In the genomic region with DNA sequence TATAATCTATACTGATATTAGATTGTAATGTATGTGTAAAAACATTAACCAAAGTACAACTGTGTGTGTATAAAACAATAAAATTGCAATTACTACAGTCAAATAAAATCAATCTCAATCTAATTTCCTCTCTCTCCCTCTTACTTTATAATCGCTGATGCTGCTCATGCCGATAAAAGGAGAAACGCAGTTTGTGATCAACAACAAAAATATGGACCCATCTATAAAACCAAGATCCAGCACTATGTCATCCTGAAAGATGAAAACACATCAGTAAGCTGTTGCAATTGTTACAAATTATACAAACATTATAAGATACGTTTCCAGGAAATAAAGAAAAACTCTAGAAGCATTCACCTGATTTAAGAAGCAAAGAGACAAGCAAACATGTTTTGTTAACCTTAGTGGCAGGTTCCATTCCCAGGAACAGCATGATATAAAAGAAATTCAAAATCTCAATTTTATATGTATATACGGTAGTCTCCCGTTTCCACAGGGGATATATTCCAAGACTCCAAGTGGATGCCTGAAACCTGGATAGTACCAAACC, we compare ENCODE assay signal across 16 cellular contexts. TPM values are rescaled to one million over a fixed set of nuclear protein-coding genes. Genes with fewer than 3 reads are reported as not detected.
"Had no signal": no experiment of that assay in that cellular context is flagged by ENCODE, and none has a peak within 500 bp of the region (broad histone marks: within the 10 kb centered on the region; RNA-seq: fewer than 3 reads in every experiment).

No MANE protein-coding gene starts in this region.

- H3K4me1 Mint-ChIP-seq: activated naive CD4-positive, alpha-beta T cell treated with anti-CD3 and anti-CD28 coated beads, Interleukin-2, amount 10 ng/mL, durations not matched to agents 7 days and 5 days; nephron had no signal

- H3K9me3 Mint-ChIP-seq: activated B cell treated with CpG ODN at 0.5 μM for 24 hours; activated naive CD4-positive, alpha-beta T cell treated with anti-CD3 and anti-CD28 coated beads, Interleukin-2, amount 10 ng/mL, durations not matched to agents 7 days and 5 days; activated T-helper 2 cell treated with anti-CD3 and anti-CD28 coated beads, Interferon-gamma antibody, Interleukin-2, Interleukin-4, amounts not matched to agents 10 μg/mL and 5 μg/mL and 100 μg/mL, durations not matched to agents 14 hours and 24 hours and 36 hours had no signal

- H3K27ac ChIP-seq: dorsolateral prefrontal cortex, esophagus squamous epithelium, ovary, thyroid gland had no signal

- H3K36me3 ChIP-seq: esophagus squamous epithelium, ovary, stomach, thyroid gland had no signal

- DNase-seq: activated B cell treated with CpG ODN at 0.5 μM for 24 hours; activated CD4-positive, alpha-beta T cell treated with anti-CD3 and anti-CD28 coated beads, Interleukin-2, amount 50 U/mL, for 1 hour; activated naive CD4-positive, alpha-beta T cell treated with anti-CD3 and anti-CD28 coated beads, Interleukin-2, amount 10 ng/mL, durations not matched to agents 7 days and 5 days; cerebellar nuclear complex; dorsolateral prefrontal cortex; esophagus squamous epithelium; heart right ventricle; ovary; stimulated activated CD4-positive, alpha-beta T cell treated with anti-CD3 and anti-CD28 coated beads, Interleukin-15, amount 100 ng/mL, for 24 hours; stimulated activated CD4-positive, alpha-beta T cell treated with anti-CD3 and anti-CD28 coated beads, Interleukin-4, amount 100 ng/mL, for 24 hours; stomach; thyroid gland had no signal

- H3K36me3 Mint-ChIP-seq: activated naive CD4-positive, alpha-beta T cell treated with anti-CD3 and anti-CD28 coated beads, Interleukin-2, amount 10 ng/mL, durations not matched to agents 7 days and 5 days had no signal

- H3K27me3 ChIP-seq: body of pancreas, dorsolateral prefrontal cortex, esophagus squamous epithelium, heart right ventricle, ovary, stomach, thyroid gland had no signal

- H3K4me3 Mint-ChIP-seq: activated B cell treated with CpG ODN at 0.5 μM for 24 hours; activated naive CD4-positive, alpha-beta T cell treated with anti-CD3 and anti-CD28 coated beads, Interleukin-2, amount 10 ng/mL, durations not matched to agents 7 days and 5 days; nephron had no signal

- H3K4me1 ChIP-seq: body of pancreas, thyroid gland had no signal

- ATAC-seq: body of pancreas, left lobe of liver had no signal

- H3K4me3 ChIP-seq: body of pancreas, dorsolateral prefrontal cortex, esophagus squamous epithelium, heart right ventricle, ovary, stomach, thyroid gland had no signal

- H3K9me3 ChIP-seq: body of pancreas, esophagus squamous epithelium, heart right ventricle, ovary, stomach, thyroid gland had no signal

- H3K27ac Mint-ChIP-seq: activated B cell treated with CpG ODN at 0.5 μM for 24 hours; activated naive CD4-positive, alpha-beta T cell treated with anti-CD3 and anti-CD28 coated beads, Interleukin-2, amount 10 ng/mL, durations not matched to agents 7 days and 5 days; activated T-helper 2 cell treated with anti-CD3 and anti-CD28 coated beads, Interferon-gamma antibody, Interleukin-2, Interleukin-4, amounts not matched to agents 10 μg/mL and 5 μg/mL and 100 μg/mL, durations not matched to agents 14 hours and 24 hours and 36 hours; nephron had no signal

- H3K27me3 Mint-ChIP-seq: activated B cell treated with CpG ODN at 0.5 μM for 24 hours; activated naive CD4-positive, alpha-beta T cell treated with anti-CD3 and anti-CD28 coated beads, Interleukin-2, amount 10 ng/mL, durations not matched to agents 7 days and 5 days had no signal

RNA-seq across cellular contexts. Expression of a gene that starts 33.6 kb away (rescaled TPM):
- total RNA-seq: activated T-helper 2 cell treated with anti-CD3 and anti-CD28 coated beads, Interferon-gamma antibody, Interleukin-2, Interleukin-4, amounts not matched to agents 10 μg/mL and 5 μg/mL and 100 μg/mL, durations not matched to agents 14 hours and 24 hours and 36 hours had no signal
